In the genomic region with DNA sequence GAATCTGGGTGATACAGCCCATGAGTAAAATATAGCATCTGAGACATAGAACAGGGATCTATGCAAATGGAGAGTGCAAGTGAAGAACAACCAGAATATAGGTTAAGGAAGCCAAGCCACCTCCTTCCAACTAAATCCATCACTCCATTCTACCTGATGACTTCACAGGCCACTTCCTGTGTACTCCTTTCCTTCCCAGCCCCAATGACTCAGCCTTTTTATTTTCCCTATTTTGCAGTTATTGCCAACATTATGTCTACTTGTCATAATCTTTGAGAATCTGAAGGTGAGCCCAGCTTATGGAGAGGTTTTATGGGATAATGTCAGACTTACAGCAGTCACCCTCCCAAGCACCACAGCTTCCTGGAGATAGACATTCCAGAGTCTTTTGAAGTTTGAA, we compare ENCODE assay signal across 23 cellular contexts. TPM values are rescaled to one million over a fixed set of nuclear protein-coding genes. Genes with fewer than 3 reads are reported as not detected.
"Had no signal": no experiment of that assay in that cellular context is flagged by ENCODE, and none has a peak within 500 bp of the region (broad histone marks: within the 10 kb centered on the region; RNA-seq: fewer than 3 reads in every experiment).

No MANE protein-coding gene starts in this region.

- H3K36me3 Mint-ChIP-seq: activated naive CD8-positive, alpha-beta T cell had no signal

- DNase-seq: activated CD4-positive, alpha-beta T cell treated with anti-CD3 and anti-CD28 coated beads, Interleukin-2, amount 50 U/mL, for 1 hour; activated CD8-positive, alpha-beta memory T cell treated with anti-CD3 and anti-CD28 coated beads for 24 hours; activated gamma-delta T cell treated with Interleukin-2 at 50 U/mL for 16 hours; amniotic stem cell; effector CD8-positive, alpha-beta T cell; erythroblast; nucleus accumbens; right cardiac atrium; small intestine; stimulated activated CD4-positive, alpha-beta T cell treated with anti-CD3 and anti-CD28 coated beads, Interleukin-4, amount 100 ng/mL, for 24 hours; stimulated activated CD8-positive, alpha-beta memory T cell treated with anti-CD3 and anti-CD28 coated beads, Interleukin-4, amount 100 ng/mL, for 48 hours; stimulated activated naive CD4-positive, alpha-beta T cell treated with Interleukin-2 at 50 U/mL for 16 hours; transverse colon had no signal

- H3K79me2 ChIP-seq: hepatocyte had no signal

- H3K27ac Mint-ChIP-seq: activated naive CD8-positive, alpha-beta T cell; nephron; T-helper 2 cell treated with Interferon-gamma antibody and Interleukin-4, amounts not matched to agents 5 μg/mL and 100 μg/mL, for 36 hours had no signal

- H3K4me3 ChIP-seq: coronary artery, hepatocyte, transverse colon had no signal

- H3K27ac ChIP-seq: coronary artery, hepatocyte, transverse colon had no signal

- H3K9me3 ChIP-seq: transverse colon had no signal

- H3K9me3 Mint-ChIP-seq: central memory CD8-positive, alpha-beta T cell; nephron; T-helper 2 cell treated with Interferon-gamma antibody and Interleukin-4, amounts not matched to agents 5 μg/mL and 100 μg/mL, for 36 hours had no signal

- H3K4me1 Mint-ChIP-seq: central memory CD8-positive, alpha-beta T cell; nephron had no signal

- H3K27me3 ChIP-seq: hepatocyte, transverse colon had no signal

- FAIRE-seq: small intestine had no signal

- H3K4me3 Mint-ChIP-seq: activated naive CD8-positive, alpha-beta T cell; central memory CD8-positive, alpha-beta T cell; nephron; T-helper 2 cell treated with Interferon-gamma antibody and Interleukin-4, amounts not matched to agents 5 μg/mL and 100 μg/mL, for 36 hours had no signal

- H3K4me2 ChIP-seq: hepatocyte had no signal

- H3K27me3 Mint-ChIP-seq: activated naive CD8-positive, alpha-beta T cell; central memory CD8-positive, alpha-beta T cell had no signal

- ATAC-seq: right cardiac atrium had no signal

- H3K36me3 ChIP-seq: transverse colon had no signal

- H2AFZ ChIP-seq: hepatocyte had no signal

RNA-seq across cellular contexts. Expression of a gene that starts 1.4 kb away (rescaled TPM):
- total RNA-seq: kidney epithelial cell, liver, mesenteric fat pad, posterior vena cava, right cardiac atrium, transverse colon had no signal
- polyA plus RNA-seq: hepatocyte, liver, right cardiac atrium, small intestine had no signal

RNA-seq across cellular contexts. Expression of a gene that starts 38.0 kb away (rescaled TPM):
- total RNA-seq: hepatocyte, kidney epithelial cell, mesenteric fat pad, posterior vena cava, right cardiac atrium, transverse colon had no signal
- polyA plus RNA-seq: hepatocyte, liver, right cardiac atrium, small intestine had no signal

RNA-seq across cellular contexts. Expression of a gene that starts 50.3 kb away (rescaled TPM):
- total RNA-seq: hepatocyte, kidney epithelial cell, liver, mesenteric fat pad, posterior vena cava, right cardiac atrium, transverse colon had no signal
- polyA plus RNA-seq: hepatocyte, liver, right cardiac atrium, small intestine had no signal
